18 cellular contexts compared by ENCODE assay signal in the genomic region with DNA sequence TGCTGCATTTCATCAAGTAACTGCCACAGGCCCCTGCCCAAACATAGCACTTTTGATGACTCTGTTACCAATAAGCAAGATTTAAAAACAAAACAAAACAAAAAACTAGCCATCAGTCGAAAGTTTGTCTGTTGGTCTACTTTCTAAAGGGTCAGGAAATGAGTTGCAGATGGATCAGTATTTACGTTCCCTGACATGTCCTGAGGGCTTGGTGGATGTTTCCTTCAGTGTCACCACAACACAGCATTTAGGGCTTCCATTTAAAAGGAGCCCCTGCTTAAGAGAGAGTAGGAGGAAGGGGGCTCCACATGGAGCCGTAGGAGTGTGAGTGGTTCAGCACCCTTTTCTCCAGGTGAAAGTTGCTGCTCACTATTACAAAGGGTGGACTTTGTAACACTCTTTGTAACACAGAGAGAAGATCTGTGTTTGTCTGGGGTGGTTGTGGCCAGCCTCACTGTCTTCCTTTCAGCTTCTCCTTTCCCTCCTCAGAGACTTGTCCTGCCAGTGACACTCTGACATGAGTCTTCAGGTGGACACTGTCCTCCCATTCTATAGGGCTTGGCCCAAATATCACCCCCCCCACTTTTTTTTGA.
DNase-seq lines count a peak whose midpoint lies in the region; ATAC-seq, FAIRE-seq and TF ChIP-seq lines count a peak whose summit lies in the region.
"Had no signal": no experiment of that assay in that cellular context is flagged by ENCODE, and none has a peak within 500 bp of the region (broad histone marks: within the 10 kb centered on the region; RNA-seq: fewer than 3 reads in every experiment).

No MANE protein-coding gene starts in this region.

- H3K9me3 ChIP-seq in small intestine (ENCODE audit: control insufficient read depth, low read depth) (no peaks in the 10 kb centered on the region), psoas muscle (no peaks in the 10 kb centered on the region)
- H3K9me3 ChIP-seq: BE2C had no signal

- H3K4me1 Mint-ChIP-seq in WTC11, result peaks cover 26% of the 10 kb centered on the region

- CTCF ChIA-PET in WTC11 (lab: Charles Lee), result no interaction called here

- 44 to 60% (median 53%) methylated on average over 3 of the region's 3 CpGs for WGBS in small intestine, 3 donors
- WGBS in psoas muscle, 3 donors, result 63 to 84% (median 69%) methylated on average over 3 of the region's 3 CpGs

- peaks cover 4 to 8% of the 10 kb centered on the region in 2 donors for H3K4me1 ChIP-seq in small intestine (ENCODE audit: control insufficient read depth in 2 of 2, insufficient read depth in 1 of 2, low read depth in 1 of 2, low read length in 1 of 2)
- H3K4me1 ChIP-seq in psoas muscle, result no peaks in the 10 kb centered on the region
- H3K4me1 ChIP-seq: BE2C had no signal

- TF ChIP-seq CTCF in WTC11 (IDR thresholded peaks at IDR 0.05) (no peak), foreskin fibroblast (IDR thresholded peaks at IDR 0.05; ENCODE audit: low read depth, low read length) (no peak), psoas muscle (IDR thresholded peaks at IDR 0.05) (no peak)

- intact Hi-C loops in psoas muscle (cut with DNase I), result no loop called here

- H3K9me3 Mint-ChIP-seq in WTC11, result peaks cover 4% of the 10 kb centered on the region; the same call in 1 of the 2 replicates
- H3K9me3 Mint-ChIP-seq: H9 had no signal

- POLR2A ChIA-PET in WTC11 (lab: Charles Lee), result no interaction called here

- no peak overlapping the region for H3K27ac Mint-ChIP-seq in WTC11
- H3K27ac Mint-ChIP-seq: H9 had no signal

- H3K27me3 Mint-ChIP-seq in WTC11 (ENCODE audit: low read depth), result no peaks in the 10 kb centered on the region

- peak; percentile 48 for ATAC-seq in WTC11
- no peak for ATAC-seq in psoas muscle
- no peak for ATAC-seq in HG03039 (IDR thresholded peaks at IDR 0.05; ENCODE audit: unreplicated experiment)
- ATAC-seq: GM12878 had no signal

- H3K4me3 Mint-ChIP-seq in WTC11, result no peak overlapping the region
- H3K4me3 Mint-ChIP-seq: H9 had no signal

- DNase-seq in ELF-1 (ENCODE audit: low read depth, low spot score), result peak; percentile 55
- no peak for DNase-seq in WTC11 (ENCODE audit: low spot score)
- peak; percentile 11 to 54 for DNase-seq in foreskin fibroblast
- DNase-seq in small intestine, result peak; percentile 37
- DNase-seq in OCI-M1 (lab: John Stamatoyannopoulos, UW), result no peak
- no peak for DNase-seq in psoas muscle
- DNase-seq: BE2C, H9, MV-4-11, NCI-H1105 treated with DMSO at 0.1 percent for 48 hours, NCI-H2029 treated with DMSO at 0.1 percent for 48 hours, NCI-H345, NCI-H524 treated with DMSO at 0.1 percent for 48 hours, Right ventricle myocardium superior had no signal

- H3K27ac ChIP-seq in small intestine (ENCODE audit: low read depth in 1 of 2, low read length in 1 of 2) (no peak overlapping the region), psoas muscle (no peak overlapping the region)
- H3K27ac ChIP-seq: KMS-11, SK-N-MC had no signal

- no peaks in the 10 kb centered on the region for H3K36me3 Mint-ChIP-seq in WTC11

- H3K27me3 ChIP-seq in small intestine (ENCODE audit: control insufficient read depth in 2 of 2, insufficient read depth in 2 of 2, low read length in 2 of 2) (no peaks in the 10 kb centered on the region), psoas muscle (ENCODE audit: insufficient read depth in 3 of 3, low read length in 2 of 3) (no peaks in the 10 kb centered on the region)
- H3K27me3 ChIP-seq: BE2C had no signal

- H3K36me3 ChIP-seq in small intestine (ENCODE audit: control insufficient read depth in 2 of 2, insufficient read depth in 2 of 2, low read length in 2 of 2) (no peaks in the 10 kb centered on the region), psoas muscle (ENCODE audit: insufficient read depth in 1 of 2, low read depth in 1 of 2) (no peaks in the 10 kb centered on the region)
- H3K36me3 ChIP-seq: BE2C had no signal

- H3K4me3 ChIP-seq in foreskin fibroblast (ENCODE audit: low read depth in 1 of 2, low read length in 2 of 2), result no peak overlapping the region
- H3K4me3 ChIP-seq in small intestine (ENCODE audit: low read depth in 1 of 2, low read length in 2 of 2), result no peak overlapping the region
- no peak overlapping the region for H3K4me3 ChIP-seq in psoas muscle
- H3K4me3 ChIP-seq: GM12878, SK-N-MC had no signal

- no peak for FAIRE-seq in small intestine (lab: Jason Lieb, UNC)
- FAIRE-seq: GM12878 had no signal

TF ChIP-seq in WTC11, 78 proteins besides CTCF, POLR2A, EP300 and RAD21:
- TF ChIP-seq TCF7 (CRISPR knock-in tag; IDR thresholded peaks at IDR 0.05; ENCODE audit: low read depth) (no peak), NR1H2 (CRISPR knock-in tag; IDR thresholded peaks at IDR 0.05) (no peak), ZNF423 (CRISPR knock-in tag; IDR thresholded peaks at IDR 0.05) (no peak), SP1 (CRISPR knock-in tag; conservative IDR thresholded peaks at IDR 0.05) (no peak), ZNF416 (CRISPR knock-in tag; IDR thresholded peaks at IDR 0.05) (no peak), RORB (CRISPR knock-in tag; IDR thresholded peaks at IDR 0.05) (no peak), ESRRA (CRISPR knock-in tag; IDR thresholded peaks at IDR 0.05; ENCODE audit: borderline replicate concordance) (no peak), ZNF263 (CRISPR knock-in tag; IDR thresholded peaks at IDR 0.05; ENCODE audit: low read depth) (no peak), ZNF396 (CRISPR knock-in tag; IDR thresholded peaks at IDR 0.05; ENCODE audit: borderline replicate concordance) (no peak), GTF2I (CRISPR knock-in tag; conservative IDR thresholded peaks at IDR 0.05) (no peak), NR2C2 (CRISPR knock-in tag; IDR thresholded peaks at IDR 0.05) (no peak), ZNF317 (CRISPR knock-in tag; IDR thresholded peaks at IDR 0.05; ENCODE audit: borderline replicate concordance, low read depth) (no peak), ZNF219 (CRISPR knock-in tag; IDR thresholded peaks at IDR 0.05; ENCODE audit: borderline replicate concordance) (no peak)
- TF ChIP-seq, protein P1, sequence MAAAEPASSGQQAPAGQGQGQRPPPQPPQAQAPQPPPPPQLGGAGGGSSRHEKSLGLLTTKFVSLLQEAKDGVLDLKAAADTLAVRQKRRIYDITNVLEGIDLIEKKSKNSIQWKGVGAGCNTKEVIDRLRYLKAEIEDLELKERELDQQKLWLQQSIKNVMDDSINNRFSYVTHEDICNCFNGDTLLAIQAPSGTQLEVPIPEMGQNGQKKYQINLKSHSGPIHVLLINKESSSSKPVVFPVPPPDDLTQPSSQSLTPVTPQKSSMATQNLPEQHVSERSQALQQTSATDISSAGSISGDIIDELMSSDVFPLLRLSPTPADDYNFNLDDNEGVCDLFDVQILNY (CRISPR knock-in tag; IDR thresholded peaks at IDR 0.05), result no peak
- TF ChIP-seq, protein P2, sequence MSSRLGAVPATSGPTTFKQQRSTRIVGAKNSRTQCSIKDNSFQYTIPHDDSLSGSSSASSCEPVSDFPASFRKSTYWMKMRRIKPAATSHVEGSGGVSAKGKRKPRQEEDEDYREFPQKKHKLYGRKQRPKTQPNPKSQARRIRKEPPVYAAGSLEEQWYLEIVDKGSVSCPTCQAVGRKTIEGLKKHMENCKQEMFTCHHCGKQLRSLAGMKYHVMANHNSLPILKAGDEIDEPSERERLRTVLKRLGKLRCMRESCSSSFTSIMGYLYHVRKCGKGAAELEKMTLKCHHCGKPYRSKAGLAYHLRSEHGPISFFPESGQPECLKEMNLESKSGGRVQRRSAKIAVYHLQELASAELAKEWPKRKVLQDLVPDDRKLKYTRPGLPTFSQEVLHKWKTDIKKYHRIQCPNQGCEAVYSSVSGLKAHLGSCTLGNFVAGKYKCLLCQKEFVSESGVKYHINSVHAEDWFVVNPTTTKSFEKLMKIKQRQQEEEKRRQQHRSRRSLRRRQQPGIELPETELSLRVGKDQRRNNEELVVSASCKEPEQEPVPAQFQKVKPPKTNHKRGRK (CRISPR knock-in tag; IDR thresholded peaks at IDR 0.05; ENCODE audit: borderline replicate concordance), result no peak
- TF ChIP-seq, protein P3, sequence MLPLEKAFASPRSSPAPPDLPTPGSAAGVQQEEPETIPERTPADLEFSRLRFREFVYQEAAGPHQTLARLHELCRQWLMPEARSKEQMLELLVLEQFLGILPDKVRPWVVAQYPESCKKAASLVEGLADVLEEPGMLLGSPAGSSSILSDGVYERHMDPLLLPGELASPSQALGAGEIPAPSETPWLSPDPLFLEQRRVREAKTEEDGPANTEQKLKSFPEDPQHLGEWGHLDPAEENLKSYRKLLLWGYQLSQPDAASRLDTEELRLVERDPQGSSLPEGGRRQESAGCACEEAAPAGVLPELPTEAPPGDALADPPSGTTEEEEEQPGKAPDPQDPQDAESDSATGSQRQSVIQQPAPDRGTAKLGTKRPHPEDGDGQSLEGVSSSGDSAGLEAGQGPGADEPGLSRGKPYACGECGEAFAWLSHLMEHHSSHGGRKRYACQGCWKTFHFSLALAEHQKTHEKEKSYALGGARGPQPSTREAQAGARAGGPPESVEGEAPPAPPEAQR (CRISPR knock-in tag; IDR thresholded peaks at IDR 0.05), result no peak
- TF ChIP-seq, protein P4, sequence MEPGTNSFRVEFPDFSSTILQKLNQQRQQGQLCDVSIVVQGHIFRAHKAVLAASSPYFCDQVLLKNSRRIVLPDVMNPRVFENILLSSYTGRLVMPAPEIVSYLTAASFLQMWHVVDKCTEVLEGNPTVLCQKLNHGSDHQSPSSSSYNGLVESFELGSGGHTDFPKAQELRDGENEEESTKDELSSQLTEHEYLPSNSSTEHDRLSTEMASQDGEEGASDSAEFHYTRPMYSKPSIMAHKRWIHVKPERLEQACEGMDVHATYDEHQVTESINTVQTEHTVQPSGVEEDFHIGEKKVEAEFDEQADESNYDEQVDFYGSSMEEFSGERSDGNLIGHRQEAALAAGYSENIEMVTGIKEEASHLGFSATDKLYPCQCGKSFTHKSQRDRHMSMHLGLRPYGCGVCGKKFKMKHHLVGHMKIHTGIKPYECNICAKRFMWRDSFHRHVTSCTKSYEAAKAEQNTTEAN (CRISPR knock-in tag; IDR thresholded peaks at IDR 0.05), result no peak

Comparison
In these comparisons a context has a peak if more than half of its experiments do, and no peak if none do; other contexts are left out.
1. DNase-seq: peak in ELF-1 (single experiment), foreskin fibroblast (2 of 2) and small intestine (single experiment); none in WTC11 (single experiment), OCI-M1 (single experiment) and psoas muscle (0 of 2).